Comparison of ENCODE assay signal across 11 cellular contexts in the genomic region with DNA sequence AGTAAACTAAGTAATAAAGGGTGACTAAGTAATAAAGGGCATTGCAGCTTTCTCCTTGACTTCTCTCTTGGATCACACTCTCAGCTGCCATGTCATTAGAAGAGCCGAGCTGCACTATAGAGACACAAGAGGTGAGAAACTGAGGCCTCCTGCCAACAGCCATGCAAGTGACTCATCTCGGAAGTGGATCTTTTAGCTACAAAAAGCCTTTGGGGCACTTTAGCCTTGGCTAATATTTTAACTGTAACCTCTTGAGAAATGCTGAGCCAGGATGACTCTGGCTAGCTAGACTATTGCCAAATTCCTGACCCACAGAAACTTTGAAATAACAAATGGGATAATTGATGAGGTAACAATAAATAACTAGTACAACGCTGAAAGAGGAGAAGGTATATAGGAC. TPM values are rescaled to one million over a fixed set of nuclear protein-coding genes. Genes with fewer than 3 reads are reported as not detected.
DNase-seq lines count a peak whose midpoint lies in the region; ATAC-seq and TF ChIP-seq lines count a peak whose summit lies in the region.
"Had no signal": no experiment of that assay in that cellular context is flagged by ENCODE, and none has a peak within 500 bp of the region (broad histone marks: within the 10 kb centered on the region; RNA-seq: fewer than 3 reads in every experiment).

No MANE protein-coding gene starts in this region.

- peaks cover 20% of the 10 kb centered on the region for H3K36me3 ChIP-seq in OCI-LY1 (ENCODE audit: insufficient read depth, low read length)
- H3K36me3 ChIP-seq in smooth muscle cell (ENCODE audit: low read depth): no peaks in the 10 kb centered on the region

- H3K9me3 ChIP-seq in OCI-LY1 (ENCODE audit: low read length) (no peaks in the 10 kb centered on the region), smooth muscle cell (replicated peaks; ENCODE audit: low read depth) (no peaks in the 10 kb centered on the region)

- 0 out of 2 replicates have a peak, but pooled peaks cover 3% of the 10 kb centered on the region for H3F3A ChIP-seq in OCI-LY1 (ENCODE audit: insufficient read depth, low read length)
- no peaks in the 10 kb centered on the region for H3F3A ChIP-seq in smooth muscle cell (ENCODE audit: low read depth)

- peaks cover 70% of the 10 kb centered on the region for H3K4me1 ChIP-seq in OCI-LY1 (ENCODE audit: insufficient read depth, low read length, severe bottlenecking)
- peaks cover 7% of the 10 kb centered on the region for H3K4me1 ChIP-seq in smooth muscle cell (ENCODE audit: low read depth)

- H3K4me3 ChIP-seq in OCI-LY1 (ENCODE audit: low read depth, low read length, poor library complexity, severe bottlenecking): peak overlapping the region; percentile 7
- H3K4me3 ChIP-seq in epithelial cell of esophagus (ENCODE audit: low read length): no peak overlapping the region
- no peak overlapping the region for H3K4me3 ChIP-seq in smooth muscle cell

- H3K9me2 ChIP-seq in OCI-LY1 (ENCODE audit: low read depth, low read length): no peaks in the 10 kb centered on the region

- H3K79me2 ChIP-seq in OCI-LY1 (ENCODE audit: insufficient read depth, low read length) (peaks cover 32% of the 10 kb centered on the region), smooth muscle cell (ENCODE audit: low read depth) (peaks cover 8% of the 10 kb centered on the region)

- TF ChIP-seq CTCF in OCI-LY1 (IDR thresholded peaks at IDR 0.05; ENCODE audit: low read length) (no peak), epithelial cell of esophagus (IDR thresholded peaks at IDR 0.05; ENCODE audit: insufficient read depth, low read depth, low read length, missing control alignments) (no peak), smooth muscle cell (IDR thresholded peaks at IDR 0.05; ENCODE audit: borderline replicate concordance, insufficient read depth, poor library complexity, severe bottlenecking) (no peak)

- H3K27ac ChIP-seq in OCI-LY1 (ENCODE audit: low read depth, low read length, poor library complexity, severe bottlenecking) (peak overlapping the region; percentile 94), smooth muscle cell (ENCODE audit: low read depth) (no peak overlapping the region)
- H3K27ac ChIP-seq: 22Rv1 had no signal

- H4K20me1 ChIP-seq in OCI-LY1 (ENCODE audit: insufficient read depth, low read length) (no peaks in the 10 kb centered on the region), smooth muscle cell (ENCODE audit: low read depth) (no peaks in the 10 kb centered on the region)

- no peak for ATAC-seq in GM19467 (IDR thresholded peaks at IDR 0.05; ENCODE audit: unreplicated experiment)
- ATAC-seq in GM21447 (IDR thresholded peaks at IDR 0.05; ENCODE audit: unreplicated experiment): no peak

- H3K27me3 ChIP-seq in OCI-LY1 (ENCODE audit: insufficient read depth, low read length): no peaks in the 10 kb centered on the region
- H3K27me3 ChIP-seq in smooth muscle cell (ENCODE audit: low read depth): no peaks in the 10 kb centered on the region

- H3K4me2 ChIP-seq in OCI-LY1 (ENCODE audit: low read length): peak overlapping the region; percentile 82
- no peak overlapping the region for H3K4me2 ChIP-seq in smooth muscle cell

- 79% methylated on average over 3 of the region's 3 CpGs for WGBS in smooth muscle cell (ENCODE audit: low lambda C conversion rate)

- H2AFZ ChIP-seq in OCI-LY1 (ENCODE audit: low read length): peak overlapping the region; percentile 17; the same call in 1 of the 2 replicates
- H2AFZ ChIP-seq in smooth muscle cell (ENCODE audit: low read depth): peak overlapping the region; percentile 61

- H3K9ac ChIP-seq in OCI-LY1 (ENCODE audit: low read length) (peak overlapping the region; percentile 81), smooth muscle cell (ENCODE audit: low read depth) (no peak overlapping the region)

- peak; percentile 7 for DNase-seq in NK-92 treated with Interleukin-12 subunit alpha and Interleukin-12 subunit beta, amount 100 ng/mL, for 24 hours (lab: John Stamatoyannopoulos, UW)
- DNase-seq in NK-92 (lab: John Stamatoyannopoulos, UW; ENCODE audit: unreplicated experiment) (no peak), epithelial cell of esophagus (ENCODE audit: low read depth) (peak; percentile 66), smooth muscle cell (lab: John Stamatoyannopoulos, UW; ENCODE audit: unreplicated experiment) (no peak)
- DNase-seq in activated naive CD4-positive, alpha-beta T cell (lab: John Stamatoyannopoulos, UW): no peak
- DNase-seq: SHP77; stimulated activated CD4-positive, alpha-beta T cell treated with anti-CD3 and anti-CD28 coated beads, Interleukin-4, amount 100 ng/mL, for 4 hours had no signal

RNA-seq across cellular contexts. Expression of a gene that starts 1.5 kb away (rescaled TPM):
- 3.7 and 4.9 TPM in 2 replicates for total RNA-seq in smooth muscle cell
- polyA plus RNA-seq in smooth muscle cell: 1.2 and 2.7 TPM in 2 replicates

Comparison
In these comparisons a context has a peak if more than half of its experiments do, and no peak if none do; other contexts are left out.
1. DNase-seq: peak in NK-92 treated with Interleukin-12 subunit alpha and Interleukin-12 subunit beta, amount 100 ng/mL, for 24 hours (single experiment) and epithelial cell of esophagus (single experiment); none in NK-92 (single experiment), smooth muscle cell (single experiment) and activated naive CD4-positive, alpha-beta T cell (0 of 4).